ENCODE assay signal across 22 cellular contexts in genomic region chr3:73716418-73716817, GRCh38.
DNase-seq lines count a peak whose midpoint lies in the region; ATAC-seq, FAIRE-seq and TF ChIP-seq lines count a peak whose summit lies in the region.
"Had no signal": no experiment of that assay in that cellular context is flagged by ENCODE, and none has a peak within 500 bp of the region (broad histone marks: within the 10 kb centered on the region; RNA-seq: fewer than 3 reads in every experiment).

No MANE protein-coding gene starts in this region.

- H3K79me2 ChIP-seq in astrocyte (ENCODE audit: insufficient read depth, low read length), result no peaks in the 10 kb centered on the region

- H3K4me3 ChIP-seq in astrocyte (ENCODE audit: insufficient read depth, low read depth, low read length), result no peak overlapping the region
- no peak overlapping the region for H3K4me3 ChIP-seq in fibroblast of the aortic adventitia (ENCODE audit: low read depth, low read length)
- H3K4me3 ChIP-seq in CD8-positive, alpha-beta T cell (ENCODE audit: low read depth, low read length), result no peak overlapping the region
- H3K4me3 ChIP-seq: dorsolateral prefrontal cortex, prostate gland, suprapubic skin had no signal

- H3K4me3 Mint-ChIP-seq in HFFc6 (no peak overlapping the region), astrocyte (ENCODE audit: unreplicated experiment) (no peak overlapping the region)
- no peak overlapping the region for H3K4me3 Mint-ChIP-seq in CD8-positive, alpha-beta T cell
- H3K4me3 Mint-ChIP-seq: activated naive CD8-positive, alpha-beta T cell; activated T-cell treated with anti-CD3 and anti-CD28 coated beads, Interleukin-2, amount 50 U/mL, for 24 hours; nephron progenitor cell had no signal

- H3K27me3 Mint-ChIP-seq in HFFc6 (ENCODE audit: insufficient read depth) (no peaks in the 10 kb centered on the region), astrocyte (ENCODE audit: low read depth, unreplicated experiment) (peaks cover 2% of the 10 kb centered on the region)
- no peaks in the 10 kb centered on the region for H3K27me3 Mint-ChIP-seq in CD8-positive, alpha-beta T cell (ENCODE audit: low read depth)
- H3K27me3 Mint-ChIP-seq: activated T-cell treated with anti-CD3 and anti-CD28 coated beads, Interleukin-2, amount 50 U/mL, for 24 hours had no signal

- no peaks in the 10 kb centered on the region for H3K27me3 ChIP-seq in astrocyte (ENCODE audit: insufficient read depth, low read length)
- H3K27me3 ChIP-seq in CD8-positive, alpha-beta T cell (ENCODE audit: insufficient read depth, low read length), result no peaks in the 10 kb centered on the region
- H3K27me3 ChIP-seq: dorsolateral prefrontal cortex, suprapubic skin had no signal

- no peak overlapping the region for H3K27ac ChIP-seq in astrocyte (ENCODE audit: low read depth, low read length)
- no peak overlapping the region for H3K27ac ChIP-seq in CD8-positive, alpha-beta T cell (ENCODE audit: low read depth, low read length)
- H3K27ac ChIP-seq: C4-2B, dorsolateral prefrontal cortex, prostate gland, suprapubic skin had no signal

- no peak overlapping the region for H3K9ac ChIP-seq in astrocyte (ENCODE audit: low read length)

- H4K20me1 ChIP-seq in astrocyte (ENCODE audit: insufficient read depth, low read length), result no peaks in the 10 kb centered on the region

- POLR2A ChIA-PET in CD8-positive, alpha-beta T cell (lab: Charles Lee), result no interaction called here

- H3K27ac Mint-ChIP-seq in HFFc6 (no peak overlapping the region), astrocyte (ENCODE audit: unreplicated experiment) (no peak overlapping the region)
- H3K27ac Mint-ChIP-seq in CD8-positive, alpha-beta T cell, result no peak overlapping the region
- H3K27ac Mint-ChIP-seq: activated naive CD8-positive, alpha-beta T cell; activated T-cell treated with anti-CD3 and anti-CD28 coated beads, Interleukin-2, amount 50 U/mL, for 24 hours; nephron progenitor cell had no signal

- H3K4me1 ChIP-seq in astrocyte (ENCODE audit: insufficient read depth, low read length), result peaks cover 11% of the 10 kb centered on the region
- H3K4me1 ChIP-seq in CD8-positive, alpha-beta T cell (ENCODE audit: insufficient read depth, low read length), result no peaks in the 10 kb centered on the region

- peak overlapping the region; percentile 36 for H3K4me2 ChIP-seq in astrocyte (ENCODE audit: low read length)

- no peaks in the 10 kb centered on the region for H3K9me3 ChIP-seq in astrocyte (ENCODE audit: insufficient read depth, low read depth, low read length)
- H3K9me3 ChIP-seq in CD8-positive, alpha-beta T cell (ENCODE audit: low read length), result no peaks in the 10 kb centered on the region
- H3K9me3 ChIP-seq: prostate gland, suprapubic skin had no signal

- TF ChIP-seq CTCF in HFFc6 (IDR thresholded peaks at IDR 0.05) (no peak), astrocyte (IDR thresholded peaks at IDR 0.05; ENCODE audit: insufficient read depth, low read depth, low read length) (no peak), fibroblast of the aortic adventitia (IDR thresholded peaks at IDR 0.05; ENCODE audit: insufficient read depth, low read length) (no peak)
- no peak for TF ChIP-seq CTCF in CD8-positive, alpha-beta T cell (IDR thresholded peaks at IDR 0.05)

- ATAC-seq in CD8-positive, alpha-beta T cell, result no peak
- ATAC-seq in HG03521 (IDR thresholded peaks at IDR 0.05; ENCODE audit: unreplicated experiment), result no peak
- ATAC-seq: left cardiac atrium had no signal

- intact Hi-C loops in CD8-positive, alpha-beta T cell (cut with DNase I, micrococcal nuclease), result no loop called here

- H2AFZ ChIP-seq in astrocyte (ENCODE audit: low read depth, low read length), result no peak overlapping the region

- peaks cover 36% of the 10 kb centered on the region for H3K4me1 Mint-ChIP-seq in HFFc6 (ENCODE audit: low read depth)
- H3K4me1 Mint-ChIP-seq in astrocyte (ENCODE audit: low read depth, unreplicated experiment), result no peaks in the 10 kb centered on the region
- no peaks in the 10 kb centered on the region for H3K4me1 Mint-ChIP-seq in CD8-positive, alpha-beta T cell (ENCODE audit: low read depth)

- peak; percentile 93 for FAIRE-seq in astrocyte (lab: Jason Lieb, UNC)

- CTCF ChIA-PET in CD8-positive, alpha-beta T cell (lab: Charles Lee), result no interaction called here

- DNase-seq in A172 (ENCODE audit: low spot score) (peak; percentile 17), HFFc6 (peak; percentile 60), astrocyte (ENCODE audit: low read depth) (peak; percentile 56), fibroblast of the aortic adventitia (ENCODE audit: low read depth) (peak; percentile 45), NCI-H748 treated with DMSO at 0.1 percent for 48 hours (lab: John Stamatoyannopoulos, UW) (no peak)
- DNase-seq in CD8-positive, alpha-beta T cell, result no peak
- no peak for DNase-seq in activated T-cell treated with anti-CD3 and anti-CD28 coated beads, Interleukin-2, amount 50 U/mL, for 1 hour
- DNase-seq: 8988T; activated CD4-positive, alpha-beta T cell treated with anti-CD3 and anti-CD28 coated beads, Interleukin-2, amount 50 U/mL, for 48 hours; activated T-cell treated with anti-CD3 and anti-CD28 coated beads, Interleukin-2, amount 50 U/mL, for 24 hours; DMS153; dorsolateral prefrontal cortex; left cardiac atrium; midbrain; NCI-H1694 treated with DMSO at 0.1 percent for 48 hours; nephron progenitor cell; T-helper 1 cell had no signal

- H3K36me3 ChIP-seq in astrocyte (ENCODE audit: insufficient read depth, low read length), result no peaks in the 10 kb centered on the region
- H3K36me3 ChIP-seq in CD8-positive, alpha-beta T cell (ENCODE audit: insufficient read depth, low read length), result no peaks in the 10 kb centered on the region
- H3K36me3 ChIP-seq: prostate gland, suprapubic skin had no signal

- H3K9me3 Mint-ChIP-seq in HFFc6, result no peaks in the 10 kb centered on the region
- H3K9me3 Mint-ChIP-seq in astrocyte (ENCODE audit: unreplicated experiment), result peaks cover 2% of the 10 kb centered on the region
- no peaks in the 10 kb centered on the region for H3K9me3 Mint-ChIP-seq in CD8-positive, alpha-beta T cell
- H3K9me3 Mint-ChIP-seq: activated T-cell treated with anti-CD3 and anti-CD28 coated beads, Interleukin-2, amount 50 U/mL, for 24 hours had no signal

- H3K36me3 Mint-ChIP-seq in HFFc6 (ENCODE audit: low read depth), result no peaks in the 10 kb centered on the region
- H3K36me3 Mint-ChIP-seq in astrocyte (ENCODE audit: low read depth, unreplicated experiment), result no peaks in the 10 kb centered on the region
- H3K36me3 Mint-ChIP-seq in CD8-positive, alpha-beta T cell, result no peaks in the 10 kb centered on the region
- H3K36me3 Mint-ChIP-seq: activated naive CD8-positive, alpha-beta T cell had no signal

Comparison
In these comparisons a context has a peak if more than half of its experiments do, and no peak if none do; other contexts are left out.
1. DNase-seq: peak in A172 (single experiment), HFFc6 (single experiment), astrocyte (single experiment) and fibroblast of the aortic adventitia (single experiment); none in CD8-positive, alpha-beta T cell (0 of 7), NCI-H748 treated with DMSO at 0.1 percent for 48 hours (single experiment) and activated T-cell treated with anti-CD3 and anti-CD28 coated beads, Interleukin-2, amount 50 U/mL, for 1 hour (single experiment).